ENCODE assay signal across 16 cellular contexts in genomic region chr7:100106633-100107032, GRCh38. TPM values are rescaled to one million over a fixed set of nuclear protein-coding genes. Genes with fewer than 3 reads are reported as not detected.
DNase-seq lines count a peak whose midpoint lies in the region; ATAC-seq lines count a peak whose summit lies in the region.
"Had no signal": no experiment of that assay in that cellular context is flagged by ENCODE, and none has a peak within 500 bp of the region (broad histone marks: within the 10 kb centered on the region; RNA-seq: fewer than 3 reads in every experiment).

No MANE protein-coding gene starts in this region.

- H3K4me3 ChIP-seq in aorta (ENCODE audit: low read length in 2 of 2), result no peak overlapping the region
- H3K4me3 ChIP-seq: GM23248 had no signal

- H3K4me1 Mint-ChIP-seq in T-helper 17 cell, result peaks cover 6% of the 10 kb centered on the region
- H3K4me1 Mint-ChIP-seq in dendritic cell treated with granulocyte-macrophage colony-stimulating factor and Interleukin-4, amounts not matched to agents 40 ng/mL and 50 ng/mL, for 4 days (ENCODE audit: low read depth), result peaks cover 20% of the 10 kb centered on the region
- H3K4me1 Mint-ChIP-seq in stimulated activated effector memory CD8-positive, alpha-beta T cell treated with anti-CD3 and anti-CD28 coated beads, Interleukin-12 subunit alpha, Interleukin-12 subunit beta, amount 100 ng/mL, for 72 hours, result peaks cover 15% of the 10 kb centered on the region

- DNase-seq in left ventricle myocardium superior, result peak; percentile 27
- DNase-seq in Right ventricle myocardium superior, result no peak
- no peak for DNase-seq in T-helper 17 cell
- no peak for DNase-seq in stimulated activated effector memory CD8-positive, alpha-beta T cell treated with anti-CD3 and anti-CD28 coated beads, Interleukin-12 subunit alpha, Interleukin-12 subunit beta, amount 100 ng/mL, for 72 hours (ENCODE audit: low spot score in 2 of 2)
- no peak for DNase-seq in aorta
- DNase-seq: ACHN; BE2C; CD4-positive, CD25-positive, alpha-beta regulatory T cell; CD8-positive, alpha-beta memory T cell; COR-L47; GM23248; HCEC 1CT had no signal

- WGBS in aorta, 2 donors, result 72 to 76% methylated on average over 17 of the region's 17 CpGs

- H3K4me3 Mint-ChIP-seq in T-helper 17 cell, result no peak overlapping the region
- H3K4me3 Mint-ChIP-seq in dendritic cell treated with granulocyte-macrophage colony-stimulating factor and Interleukin-4, amounts not matched to agents 40 ng/mL and 50 ng/mL, for 4 days, result no peak overlapping the region
- H3K4me3 Mint-ChIP-seq in stimulated activated effector memory CD8-positive, alpha-beta T cell treated with anti-CD3 and anti-CD28 coated beads, Interleukin-12 subunit alpha, Interleukin-12 subunit beta, amount 100 ng/mL, for 72 hours, result no peak overlapping the region
- H3K4me3 Mint-ChIP-seq: CD8-positive, alpha-beta memory T cell had no signal

- ATAC-seq in left ventricle myocardium superior, result no peak
- no peak for ATAC-seq in Right ventricle myocardium superior (ENCODE audit: poor library complexity)
- ATAC-seq in T-helper 17 cell, result no peak
- no peak for ATAC-seq in stimulated activated effector memory CD8-positive, alpha-beta T cell treated with anti-CD3 and anti-CD28 coated beads, Interleukin-12 subunit alpha, Interleukin-12 subunit beta, amount 100 ng/mL, for 72 hours
- ATAC-seq in aorta (ENCODE audit: low FRiP score), result no peak
- ATAC-seq in HG02571 (IDR thresholded peaks at IDR 0.05; ENCODE audit: unreplicated experiment), result no peak

- no peaks in the 10 kb centered on the region for H3K9me3 ChIP-seq in T-helper 17 cell (ENCODE audit: control insufficient read depth, low read length, poor library complexity, severe bottlenecking)
- no peaks in the 10 kb centered on the region for H3K9me3 ChIP-seq in aorta (ENCODE audit: control insufficient read depth, low read length)
- H3K9me3 ChIP-seq: BE2C had no signal

- H3K27me3 Mint-ChIP-seq in T-helper 17 cell, result no peaks in the 10 kb centered on the region
- no peaks in the 10 kb centered on the region for H3K27me3 Mint-ChIP-seq in dendritic cell treated with granulocyte-macrophage colony-stimulating factor and Interleukin-4, amounts not matched to agents 40 ng/mL and 50 ng/mL, for 4 days
- H3K27me3 Mint-ChIP-seq: CD4-positive, CD25-positive, alpha-beta regulatory T cell; CD8-positive, alpha-beta memory T cell; IgD-negative memory B cell had no signal

- no peak overlapping the region for H3K27ac ChIP-seq in aorta (ENCODE audit: low read depth in 1 of 2, low read length in 2 of 2)
- H3K27ac ChIP-seq: GM23248, HL-60 had no signal

- peak overlapping the region; percentile 24 for H3K27ac Mint-ChIP-seq in T-helper 17 cell
- peak overlapping the region; percentile 15 for H3K27ac Mint-ChIP-seq in dendritic cell treated with granulocyte-macrophage colony-stimulating factor and Interleukin-4, amounts not matched to agents 40 ng/mL and 50 ng/mL, for 4 days
- H3K27ac Mint-ChIP-seq in stimulated activated effector memory CD8-positive, alpha-beta T cell treated with anti-CD3 and anti-CD28 coated beads, Interleukin-12 subunit alpha, Interleukin-12 subunit beta, amount 100 ng/mL, for 72 hours, result peak overlapping the region; percentile 14
- H3K27ac Mint-ChIP-seq: CD4-positive, CD25-positive, alpha-beta regulatory T cell had no signal

- H3K9me3 Mint-ChIP-seq in dendritic cell treated with granulocyte-macrophage colony-stimulating factor and Interleukin-4, amounts not matched to agents 40 ng/mL and 50 ng/mL, for 4 days, result no peaks in the 10 kb centered on the region
- H3K9me3 Mint-ChIP-seq in stimulated activated effector memory CD8-positive, alpha-beta T cell treated with anti-CD3 and anti-CD28 coated beads, Interleukin-12 subunit alpha, Interleukin-12 subunit beta, amount 100 ng/mL, for 72 hours, result no peaks in the 10 kb centered on the region
- H3K9me3 Mint-ChIP-seq: CD8-positive, alpha-beta memory T cell; IgD-negative memory B cell had no signal

- H3K4me1 ChIP-seq in aorta (ENCODE audit: control insufficient read depth in 1 of 2, insufficient read depth in 2 of 2, low read length in 2 of 2), result no peaks in the 10 kb centered on the region
- H3K4me1 ChIP-seq: BE2C had no signal

- intact Hi-C loops in left ventricle myocardium superior (cut with micrococcal nuclease), result no loop called here
- intact Hi-C loops in Right ventricle myocardium superior (cut with DNase I), result no loop called here
- intact Hi-C loops in dendritic cell treated with granulocyte-macrophage colony-stimulating factor and Interleukin-4, amounts not matched to agents 40 ng/mL and 50 ng/mL, for 4 days (cut with micrococcal nuclease), result no loop called here
- intact Hi-C loops in aorta (cut with DNase I), result no loop called here

- no peaks in the 10 kb centered on the region for H3K36me3 Mint-ChIP-seq in T-helper 17 cell (ENCODE audit: low read depth)
- peaks cover 90% of the 10 kb centered on the region for H3K36me3 Mint-ChIP-seq in dendritic cell treated with granulocyte-macrophage colony-stimulating factor and Interleukin-4, amounts not matched to agents 40 ng/mL and 50 ng/mL, for 4 days (ENCODE audit: low read depth)
- peaks cover 74% of the 10 kb centered on the region for H3K36me3 Mint-ChIP-seq in stimulated activated effector memory CD8-positive, alpha-beta T cell treated with anti-CD3 and anti-CD28 coated beads, Interleukin-12 subunit alpha, Interleukin-12 subunit beta, amount 100 ng/mL, for 72 hours
- H3K36me3 Mint-ChIP-seq: IgD-negative memory B cell had no signal

- H3K27me3 ChIP-seq in aorta (ENCODE audit: control insufficient read depth in 1 of 2, insufficient read depth in 2 of 2, low read length in 1 of 2), result no peaks in the 10 kb centered on the region
- H3K27me3 ChIP-seq: BE2C had no signal

- H3K36me3 ChIP-seq in aorta (ENCODE audit: control insufficient read depth in 1 of 2, insufficient read depth in 2 of 2, low read length in 1 of 2), result peaks cover 0 to 7% of the 10 kb centered on the region in 2 donors

RNA-seq across cellular contexts. Expression of gene AP4M1, which starts 5.2 kb away (rescaled TPM):
- total RNA-seq in left ventricle myocardium superior, result 15.3 TPM
- total RNA-seq in Right ventricle myocardium superior, result 13.4 TPM
- 1 to 10 TPM; 8.6 to 9.3 TPM for total RNA-seq in T-helper 17 cell
- 10 to 100 TPM; 14.9 to 20.5 TPM for total RNA-seq in aorta
- polyA plus RNA-seq in aorta, result 10 to 100 TPM in 1 of 2 donors, 1 to 10 TPM in 1; 8.1 to 60.9 TPM

RNA-seq across cellular contexts. Expression of gene MCM7, which starts 5.4 kb away (rescaled TPM):
- total RNA-seq in left ventricle myocardium superior (23.9 TPM), Right ventricle myocardium superior (21.6 TPM), T-helper 17 cell (100 to 1,000 TPM; 111 to 119 TPM), aorta (10 to 100 TPM; 27.1 to 45.8 TPM)
- polyA plus RNA-seq in aorta, result 10 to 100 TPM; 47.2 to 90.8 TPM

RNA-seq across cellular contexts. Expression of gene TAF6, which starts 12.5 kb away (rescaled TPM):
- total RNA-seq in left ventricle myocardium superior (31.9 TPM), Right ventricle myocardium superior (35.8 TPM), T-helper 17 cell (10 to 100 TPM; 40.7 to 45.3 TPM), aorta (10 to 100 TPM; 31.7 to 38.7 TPM)
- polyA plus RNA-seq in aorta, result 10 to 100 TPM; 24.2 to 39.3 TPM

RNA-seq across cellular contexts. Expression of gene CNPY4, which starts 12.8 kb away (rescaled TPM):
- total RNA-seq in left ventricle myocardium superior (10.8 TPM), Right ventricle myocardium superior (9.5 TPM), T-helper 17 cell (10 to 100 TPM; 22.5 to 22.6 TPM), aorta (10 to 100 TPM; 14.0 to 29.5 TPM)
- 10 to 100 TPM; 17.2 to 35.0 TPM for polyA plus RNA-seq in aorta

RNA-seq across cellular contexts. Expression of gene COPS6, which starts 17.9 kb away (rescaled TPM):
- 126 TPM for total RNA-seq in left ventricle myocardium superior
- 107 TPM for total RNA-seq in Right ventricle myocardium superior
- total RNA-seq in T-helper 17 cell, result 10 to 100 TPM; 62.5 to 64.7 TPM
- total RNA-seq in aorta, result 10 to 100 TPM; 79.7 to 81.0 TPM
- 100 to 1,000 TPM in 1 of 2 donors, 10 to 100 TPM in 1; 73.9 to 132 TPM for polyA plus RNA-seq in aorta
